16 cellular contexts compared by ENCODE assay signal in the genomic region with DNA sequence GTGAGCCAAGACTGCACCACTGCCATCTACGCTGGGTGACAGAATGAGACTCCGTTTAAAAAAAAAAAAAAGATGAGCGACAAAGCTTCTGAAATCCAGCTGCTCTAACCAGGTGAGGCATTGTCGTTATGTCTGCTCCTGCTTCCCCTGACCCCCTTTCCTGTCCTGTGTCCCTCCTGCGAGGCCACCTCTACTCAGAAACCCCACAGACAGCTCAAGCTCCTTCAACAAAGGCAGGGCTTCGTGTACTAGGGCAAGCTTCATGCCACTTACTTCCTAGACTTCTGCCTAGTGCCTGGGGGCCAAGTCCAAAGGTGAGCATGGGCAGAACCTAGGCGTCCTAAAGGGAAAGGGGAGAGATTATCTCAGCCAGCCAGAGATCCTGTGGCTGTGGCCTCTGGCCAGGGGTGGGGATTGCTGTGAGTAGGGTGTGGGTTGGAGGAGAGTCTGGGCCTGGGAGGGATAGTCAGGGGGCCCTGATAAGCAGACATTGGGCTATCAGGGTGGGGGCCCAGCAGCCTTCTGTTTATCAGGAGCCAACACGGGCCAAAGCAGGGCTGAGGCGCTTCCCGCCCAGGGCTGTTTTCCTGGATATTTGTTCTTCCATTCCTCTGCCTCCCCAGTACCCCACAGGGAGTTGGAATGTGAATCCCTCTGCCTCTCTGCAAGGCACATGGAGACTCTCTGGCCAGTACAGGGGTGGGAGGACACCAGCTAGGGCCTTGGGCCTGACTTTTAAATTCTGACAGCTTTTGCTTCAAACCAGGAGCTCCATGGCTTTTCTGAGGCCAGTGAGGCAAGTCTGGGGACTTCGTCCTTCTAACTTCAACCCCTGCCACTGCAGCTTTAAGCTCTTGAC. TPM values are rescaled to one million over a fixed set of nuclear protein-coding genes. Genes with fewer than 3 reads are reported as not detected.
DNase-seq lines count a peak whose midpoint lies in the region; ATAC-seq and TF ChIP-seq lines count a peak whose summit lies in the region.
"Had no signal": no experiment of that assay in that cellular context is flagged by ENCODE, and none has a peak within 500 bp of the region (broad histone marks: within the 10 kb centered on the region; RNA-seq: fewer than 3 reads in every experiment).

No MANE protein-coding gene starts in this region.

- H3K4me1 ChIP-seq in adrenal gland (replicated peaks in 1 of 2), result no peaks in the 10 kb centered on the region

- H3K4me3 ChIP-seq in adrenal gland, result no peak overlapping the region

- H3K36me3 ChIP-seq in adrenal gland (replicated peaks in 1 of 2), result peaks cover 0 to 10% of the 10 kb centered on the region in 2 donors

- no peaks in the 10 kb centered on the region for H3K9me3 ChIP-seq in adrenal gland (replicated peaks in 1 of 3)

- no peaks in the 10 kb centered on the region for H3K9me3 Mint-ChIP-seq in stimulated activated naive B cell treated with anti-CD40 and anti-IgM and Interleukin-4, amounts not matched to agents 10 μg/mL and 1 μg/mL and 100 μg/mL, for 72 hours
- no peaks in the 10 kb centered on the region for H3K9me3 Mint-ChIP-seq in activated T-cell treated with anti-CD3 and anti-CD28 coated beads, Interleukin-2, amount 50 U/mL, for 24 hours
- H3K9me3 Mint-ChIP-seq: activated T-helper 17 cell treated with anti-CD3 and anti-CD28 coated beads, Interleukin-2, amount 50 U/mL, for 72 hours; CD8-positive, alpha-beta T cell; natural killer cell; T-helper 1 cell treated with Interleukin-12 subunit alpha and Interleukin-12 subunit beta and Interleukin-4 antibody, amounts not matched to agents 30 μg/mL and 1 μg/mL, for 36 hours had no signal

- no peak for TF ChIP-seq CTCF in adrenal gland (IDR thresholded peaks at IDR 0.05)

- no peaks in the 10 kb centered on the region for H3K27me3 ChIP-seq in adrenal gland

- peak overlapping the region; percentile 85 for H3K27ac Mint-ChIP-seq in stimulated activated naive B cell treated with anti-CD40 and anti-IgM and Interleukin-4, amounts not matched to agents 10 μg/mL and 1 μg/mL and 100 μg/mL, for 72 hours
- H3K27ac Mint-ChIP-seq in activated T-cell treated with anti-CD3 and anti-CD28 coated beads, Interleukin-2, amount 50 U/mL, for 24 hours, result no peak overlapping the region
- H3K27ac Mint-ChIP-seq: activated T-helper 17 cell treated with anti-CD3 and anti-CD28 coated beads, Interleukin-2, amount 50 U/mL, for 72 hours; CD8-positive, alpha-beta T cell; natural killer cell; T-helper 1 cell treated with Interleukin-12 subunit alpha and Interleukin-12 subunit beta and Interleukin-4 antibody, amounts not matched to agents 30 μg/mL and 1 μg/mL, for 36 hours had no signal

- peak; percentile 28 for DNase-seq in HT-29 (ENCODE audit: low spot score)
- DNase-seq in UCSD-AML1 (lab: John Stamatoyannopoulos, UW; ENCODE audit: unreplicated experiment), result peak; percentile 30
- DNase-seq in inferior parietal cortex (ENCODE audit: extremely low spot score), result peak; percentile 43
- no peak for DNase-seq in stimulated activated naive B cell treated with anti-CD40 and anti-IgM and Interleukin-4, amounts not matched to agents 10 μg/mL and 1 μg/mL and 100 μg/mL, for 72 hours
- DNase-seq in adrenal gland, result no peak
- DNase-seq in activated T-cell treated with anti-CD3 and anti-CD28 coated beads, Interleukin-2, amount 50 U/mL, for 24 hours, result no peak
- DNase-seq in GM19240 (ENCODE audit: insufficient read length, low spot score), result no peak
- DNase-seq: activated CD4-positive, alpha-beta T cell treated with anti-CD3 and anti-CD28 coated beads, Interleukin-2, amount 50 U/mL, for 4 hours; CD8-positive, alpha-beta T cell; effector CD4-positive, alpha-beta T cell; natural killer cell; NCI-H1105; NCI-H2227 treated with DMSO at 0.1 percent for 48 hours had no signal

- 79 to 83% (median 82%) methylated on average over 8 to 11 of the region's 11 CpGs for WGBS in adrenal gland, 4 donors

- peaks cover 14 to 23% of the 10 kb centered on the region in 2 donors for H3K4me1 Mint-ChIP-seq in stimulated activated naive B cell treated with anti-CD40 and anti-IgM and Interleukin-4, amounts not matched to agents 10 μg/mL and 1 μg/mL and 100 μg/mL, for 72 hours
- peaks cover 3% of the 10 kb centered on the region for H3K4me1 Mint-ChIP-seq in activated T-cell treated with anti-CD3 and anti-CD28 coated beads, Interleukin-2, amount 50 U/mL, for 24 hours (ENCODE audit: low read depth)
- H3K4me1 Mint-ChIP-seq: activated T-helper 17 cell treated with anti-CD3 and anti-CD28 coated beads, Interleukin-2, amount 50 U/mL, for 72 hours; natural killer cell had no signal

- TF ChIP-seq POLR2A in adrenal gland (IDR thresholded peaks at IDR 0.05), result no peak

- intact Hi-C loops in adrenal gland (cut with DNase I), result loop anchor here in 1 of 2 donors (5.0 kb wide), 1 partner anchor 32 kb away; a partner anchor contains a TSS

- no peaks in the 10 kb centered on the region for H3K27me3 Mint-ChIP-seq in stimulated activated naive B cell treated with anti-CD40 and anti-IgM and Interleukin-4, amounts not matched to agents 10 μg/mL and 1 μg/mL and 100 μg/mL, for 72 hours
- H3K27me3 Mint-ChIP-seq in activated T-cell treated with anti-CD3 and anti-CD28 coated beads, Interleukin-2, amount 50 U/mL, for 24 hours, result no peaks in the 10 kb centered on the region
- H3K27me3 Mint-ChIP-seq: activated T-helper 17 cell treated with anti-CD3 and anti-CD28 coated beads, Interleukin-2, amount 50 U/mL, for 72 hours had no signal

- H3K27ac ChIP-seq in adrenal gland, result no peak overlapping the region

- H3K36me3 Mint-ChIP-seq in stimulated activated naive B cell treated with anti-CD40 and anti-IgM and Interleukin-4, amounts not matched to agents 10 μg/mL and 1 μg/mL and 100 μg/mL, for 72 hours, result peaks cover 8 to 26% of the 10 kb centered on the region in 2 donors
- H3K36me3 Mint-ChIP-seq in activated T-cell treated with anti-CD3 and anti-CD28 coated beads, Interleukin-2, amount 50 U/mL, for 24 hours (ENCODE audit: low read depth), result peaks cover 21% of the 10 kb centered on the region
- H3K36me3 Mint-ChIP-seq: natural killer cell had no signal

- ATAC-seq in stimulated activated naive B cell treated with anti-CD40 and anti-IgM and Interleukin-4, amounts not matched to agents 10 μg/mL and 1 μg/mL and 100 μg/mL, for 72 hours (replicated peaks), result peak; percentile 19 to 31
- ATAC-seq in GM21390 (IDR thresholded peaks at IDR 0.05; ENCODE audit: unreplicated experiment), result no peak
- ATAC-seq: CD8-positive, alpha-beta T cell; natural killer cell had no signal

- H3K4me3 Mint-ChIP-seq in stimulated activated naive B cell treated with anti-CD40 and anti-IgM and Interleukin-4, amounts not matched to agents 10 μg/mL and 1 μg/mL and 100 μg/mL, for 72 hours, result no peak overlapping the region
- H3K4me3 Mint-ChIP-seq in activated T-cell treated with anti-CD3 and anti-CD28 coated beads, Interleukin-2, amount 50 U/mL, for 24 hours, result no peak overlapping the region
- H3K4me3 Mint-ChIP-seq: activated T-helper 17 cell treated with anti-CD3 and anti-CD28 coated beads, Interleukin-2, amount 50 U/mL, for 72 hours; CD8-positive, alpha-beta T cell; natural killer cell; T-helper 1 cell treated with Interleukin-12 subunit alpha and Interleukin-12 subunit beta and Interleukin-4 antibody, amounts not matched to agents 30 μg/mL and 1 μg/mL, for 36 hours had no signal

RNA-seq across cellular contexts. Expression of a gene that starts 10.4 kb away (rescaled TPM):
- 29.1 and 33.0 TPM in 2 replicates for total RNA-seq in HT-29 (2014; rRNA removed; shearing (Covaris generic))
- 10 to 100 TPM; 45.0 to 62.1 (median 55.1) TPM for total RNA-seq in adrenal gland
- polyA plus RNA-seq in adrenal gland, result 10 to 100 TPM; 44.0 to 80.8 (median 60.9) TPM

RNA-seq across cellular contexts. Expression of a gene that starts 22.6 kb away (rescaled TPM):
- total RNA-seq in HT-29 (2014; rRNA removed; shearing (Covaris generic)), result 9.5 and 13.0 TPM in 2 replicates
- 10 to 100 TPM in 6 of 8 donors, 1 to 10 TPM in 2; 5.5 to 18.3 (median 15.6) TPM for total RNA-seq in adrenal gland
- 10 to 100 TPM in 2 of 3 donors, 1 to 10 TPM in 1; 4.9 to 16.4 (median 10.6) TPM for polyA plus RNA-seq in adrenal gland

RNA-seq across cellular contexts. Expression of a gene that starts 32.3 kb away (rescaled TPM):
- total RNA-seq in HT-29 (2014; rRNA removed; shearing (Covaris generic)), result 49.7 and 55.6 TPM in 2 replicates
- total RNA-seq in adrenal gland, result 100 to 1,000 TPM in 2 of 8 donors, 10 to 100 TPM in 6; 48.4 to 193 (median 86.5) TPM
- 10 to 100 TPM; 36.8 to 43.3 (median 43.1) TPM for polyA plus RNA-seq in adrenal gland

RNA-seq across cellular contexts. Expression of a gene that starts 37.7 kb away (rescaled TPM):
- total RNA-seq in HT-29 (2014; rRNA removed; shearing (Covaris generic)), result 15.2 and 17.6 TPM in 2 replicates
- 10 to 100 TPM in 7 of 8 donors, 1 to 10 TPM in 1; 4.4 to 23.5 (median 14.7) TPM for total RNA-seq in adrenal gland
- 10 to 100 TPM in 2 of 3 donors, 1 to 10 TPM in 1; 8.9 to 15.4 (median 10.5) TPM for polyA plus RNA-seq in adrenal gland

Comparison
In these comparisons a context has a peak if more than half of its experiments do, and no peak if none do; other contexts are left out.
1. DNase-seq: peak in HT-29 (single experiment), UCSD-AML1 (single experiment) and inferior parietal cortex (single experiment); none in stimulated activated naive B cell treated with anti-CD40 and anti-IgM and Interleukin-4, amounts not matched to agents 10 μg/mL and 1 μg/mL and 100 μg/mL, for 72 hours (single experiment), adrenal gland (0 of 7), activated T-cell treated with anti-CD3 and anti-CD28 coated beads, Interleukin-2, amount 50 U/mL, for 24 hours (single experiment) and GM19240 (single experiment).